Comparison of ENCODE assay signal across 8 cellular contexts in the genomic region with DNA sequence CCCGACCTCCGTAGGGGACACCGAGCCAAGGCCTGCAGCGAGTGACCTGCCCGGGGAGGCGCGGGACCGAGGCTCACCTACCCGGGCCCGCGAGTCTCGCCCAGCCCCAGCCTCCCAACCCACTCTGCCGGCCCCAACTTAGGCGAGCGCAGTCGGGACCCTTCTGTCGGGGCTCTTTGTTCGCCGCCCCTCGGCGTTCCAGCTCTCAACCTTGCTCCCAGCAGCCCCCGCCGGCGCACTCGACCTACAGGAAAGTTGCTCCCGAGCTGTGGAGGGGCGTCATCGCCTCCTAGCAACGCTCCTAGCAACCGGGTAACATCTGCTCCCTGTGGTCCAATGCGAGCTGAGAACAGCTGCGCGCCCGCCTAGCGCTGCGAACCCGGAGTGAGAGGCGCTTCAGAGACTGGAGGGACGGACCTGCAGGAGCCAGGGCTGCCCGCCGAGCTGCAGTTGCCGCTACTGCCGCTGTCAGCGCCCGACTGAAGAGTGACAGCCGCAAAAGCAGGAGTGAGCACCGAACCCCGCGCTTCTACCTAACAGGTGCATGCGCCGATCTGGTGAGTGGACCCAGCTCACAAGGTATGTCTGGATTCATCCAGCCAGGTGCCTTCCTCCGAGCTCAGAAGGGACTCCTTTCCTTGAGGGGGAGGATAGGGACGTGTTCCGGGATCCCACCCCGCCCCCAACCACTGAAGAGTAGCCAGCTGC.
DNase-seq lines count a peak whose midpoint lies in the region; ATAC-seq lines count a peak whose summit lies in the region.

No MANE protein-coding gene starts in this region.

- intact Hi-C loops in left colon (cut with DNase I, micrococcal nuclease) = no loop called here

- peak; percentile 56 for ATAC-seq in left colon

- DNase-seq in Daoy (ENCODE audit: low read depth) = peak; percentile 87
- peak; percentile 48 for DNase-seq in HCEC 1CT
- peak; percentile 86 for DNase-seq in NCI-H1436 (lab: John Stamatoyannopoulos, UW)
- DNase-seq in activated CD4-positive, alpha-beta T cell treated with anti-CD3 and anti-CD28 coated beads for 24 hours (ENCODE audit: low read depth in 2 of 2) = peak; percentile 34 to 54
- DNase-seq in cerebellar cortex (ENCODE audit: low spot score) = peak; percentile 35
- DNase-seq in left colon = peak; percentile 31 to 62
- DNase-seq in stimulated activated CD4-positive, alpha-beta T cell treated with anti-CD3 and anti-CD28 coated beads, Interleukin-1b, Interleukin-23, amount 100 ng/mL, for 4 hours (ENCODE audit: low read depth in 2 of 2) = peak; percentile 31 to 52
- DNase-seq in SW480 (ENCODE audit: low spot score) = no peak
